Comparison of ENCODE assay signal across 8 cellular contexts in genomic region chr11:61429691-61430582, GRCh38. TPM values are rescaled to one million over a fixed set of nuclear protein-coding genes. Genes with fewer than 3 reads are reported as not detected.
DNase-seq lines count a peak whose midpoint lies in the region; ATAC-seq and TF ChIP-seq lines count a peak whose summit lies in the region.

TSS of gene CPSF7 (minus strand) at chr11:61429975. CDS start at chr11:61429235, 740 bp downstream.
TSS of gene SDHAF2 (plus strand) at chr11:61430124. CDS start at chr11:61430147, 23 bp downstream.

- TF ChIP-seq CTCF in epithelial cell of esophagus (IDR thresholded peaks at IDR 0.05; ENCODE audit: insufficient read depth, low read depth, low read length, missing control alignments): no peak

- peak; percentile 52 for DNase-seq in DMS 273 treated with DMSO at 0.1 percent for 48 hours (lab: John Stamatoyannopoulos, UW)
- DNase-seq in OCI-M2 (lab: John Stamatoyannopoulos, UW; ENCODE audit: unreplicated experiment): peak; percentile 56
- DNase-seq in activated T-cell treated with anti-CD3 and anti-CD28 coated beads for 4 hours: peak; percentile 97
- peak; percentile 98 for DNase-seq in epithelial cell of esophagus (ENCODE audit: low read depth)
- peak; percentile 98 for DNase-seq in stimulated activated CD8-positive, alpha-beta memory T cell treated with anti-CD3 and anti-CD28 coated beads, Interleukin-2, amount 100 ng/mL, for 48 hours (ENCODE audit: low read depth in 2 of 2)

- TF ChIP-seq EP300 in Ishikawa (IDR thresholded peaks at IDR 0.05; ENCODE audit: borderline replicate concordance): no peak

- ATAC-seq in GM21529 (IDR thresholded peaks at IDR 0.05; ENCODE audit: unreplicated experiment): peak; percentile 83

- H3K27me3 ChIP-seq in mononuclear cell (ENCODE audit: insufficient read depth, low read length): no peaks in the 10 kb centered on the region

- TF ChIP-seq RAD21 in Ishikawa (IDR thresholded peaks at IDR 0.05; ENCODE audit: low read depth): no peak

- H3K4me3 ChIP-seq in epithelial cell of esophagus (ENCODE audit: low read length): peak within 1 kb of the TSS; percentile 100
- H3K4me3 ChIP-seq in mononuclear cell (ENCODE audit: low read length): peak within 1 kb of the TSS; percentile 97

- no peaks in the 10 kb centered on the region for H3K9me3 ChIP-seq in mononuclear cell (ENCODE audit: low read depth, low read length)

- peaks cover 30% of the 10 kb centered on the region for H3K4me1 ChIP-seq in mononuclear cell (ENCODE audit: insufficient read depth, low read length)

TF ChIP-seq in Ishikawa, 13 proteins besides CTCF, POLR2A, EP300 and RAD21:
- TF ChIP-seq EGR1 (IDR thresholded peaks at IDR 0.05) (no peak), CREB1 (IDR thresholded peaks at IDR 0.05; ENCODE audit: low read depth) (peak; percentile 82), REST (IDR thresholded peaks at IDR 0.05; ENCODE audit: low read depth) (0 out of 2 replicates have a peak, but pooled peaks have one; percentile 5), TCF12 (IDR thresholded peaks at IDR 0.05; ENCODE audit: low read depth) (peak; percentile 41; the same call in 1 of the 2 replicates), ZBTB7A (IDR thresholded peaks at IDR 0.05; ENCODE audit: low read depth) (no peak), TAF1 (IDR thresholded peaks at IDR 0.05; ENCODE audit: low read depth) (peak; percentile 88), YY1 (IDR thresholded peaks at IDR 0.05; ENCODE audit: low read depth) (peak; percentile 95), MAX (IDR thresholded peaks at IDR 0.05) (peak; percentile 70), USF1 (IDR thresholded peaks at IDR 0.05) (peak; percentile 21; the same call in 1 of the 2 replicates)

RNA-seq across cellular contexts. Expression of gene CPSF7, which starts in this region (rescaled TPM):
- total RNA-seq in mononuclear cell: 49.0 TPM

RNA-seq across cellular contexts. Expression of gene SDHAF2, which starts in this region (rescaled TPM):
- total RNA-seq in mononuclear cell: 52.2 TPM

Comparison
In these comparisons a context has a peak if more than half of its experiments do, and no peak if none do; other contexts are left out.
1. Peak in every context shown above with its lines: DNase-seq, ATAC-seq and H3K4me3 ChIP-seq.